ENCODE assay signal across 20 cellular contexts in the genomic region with DNA sequence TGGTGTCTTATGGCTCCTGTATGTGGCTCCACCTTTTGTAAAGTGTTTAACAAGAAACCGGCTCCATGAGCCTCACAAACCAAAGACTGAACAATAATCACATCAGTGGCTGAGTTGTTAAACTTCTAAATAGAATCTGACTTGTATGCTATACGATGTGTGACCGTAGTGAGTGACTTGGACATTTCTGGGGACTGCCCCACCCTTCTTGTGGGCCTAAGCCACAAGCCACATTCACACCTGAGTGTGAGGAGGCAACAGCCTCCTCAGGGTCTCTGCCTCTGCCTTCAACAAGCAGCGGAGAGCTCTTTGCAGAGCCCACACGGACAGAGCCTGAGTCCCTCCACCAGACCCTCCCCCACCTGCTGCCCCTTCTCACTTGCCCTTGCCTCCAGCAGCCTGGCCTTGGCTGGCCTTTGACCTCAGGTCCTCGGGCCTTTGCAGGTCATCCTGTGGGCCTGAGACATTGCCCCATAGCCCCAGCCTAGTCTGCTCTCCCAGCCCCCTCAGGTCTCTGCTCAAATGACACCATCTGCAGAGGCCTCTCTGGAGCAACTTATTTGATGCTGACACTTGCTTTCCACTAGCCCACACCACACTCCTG.
DNase-seq lines count a peak whose midpoint lies in the region; ATAC-seq and TF ChIP-seq lines count a peak whose summit lies in the region.
"Had no signal": no experiment of that assay in that cellular context is flagged by ENCODE, and none has a peak within 500 bp of the region (broad histone marks: within the 10 kb centered on the region; RNA-seq: fewer than 3 reads in every experiment).

No MANE protein-coding gene starts in this region.

- DNase-seq in MCF 10A (ENCODE audit: unreplicated experiment), result no peak
- DNase-seq in mammary epithelial cell, result no peak
- DNase-seq in chondrocyte (ENCODE audit: low spot score), result peak; percentile 79
- DNase-seq in stimulated activated naive CD8-positive, alpha-beta T cell treated with anti-CD3 and anti-CD28 coated beads, Interleukin-15, amount 100 ng/mL, for 72 hours, result no peak
- DNase-seq in lower lobe of right lung, result no peak
- DNase-seq: activated CD4-positive, alpha-beta T cell treated with anti-CD3 and anti-CD28 coated beads, Interleukin-2, amount 50 U/mL, for 1 hour; CD8-positive, alpha-beta T cell; dorsolateral prefrontal cortex; mesendoderm; NCI-H1436 treated with DMSO at 0.1 percent for 48 hours; nucleus accumbens; SJCRH30; stimulated activated CD4-positive, alpha-beta T cell treated with anti-CD3 and anti-CD28 coated beads, Interleukin-4, amount 100 ng/mL, for 24 hours; T1000; upper lobe of right lung had no signal

- CTCF ChIA-PET in MCF 10A (lab: Yijun Ruan, JAX) (no interaction called here), mammary epithelial cell (lab: Charles Lee; ENCODE audit: low non-redundant PET) (no interaction called here)

- no peaks in the 10 kb centered on the region for H3K27me3 ChIP-seq in mammary epithelial cell (ENCODE audit: insufficient read depth, low read length)
- H3K27me3 ChIP-seq in lower lobe of right lung (ENCODE audit: low read depth), result no peaks in the 10 kb centered on the region
- H3K27me3 ChIP-seq: SJCRH30, upper lobe of right lung had no signal

- H3K4me1 ChIP-seq in mammary epithelial cell (ENCODE audit: insufficient read depth, low read length), result peaks cover 2% of the 10 kb centered on the region
- H3K4me1 ChIP-seq in lower lobe of right lung, result no peaks in the 10 kb centered on the region
- H3K4me1 ChIP-seq: upper lobe of right lung had no signal

- dilution Hi-C loops in mammary epithelial cell (cut with HindIII; ENCODE audit: low sequenced_read_pairs), result no loop called here

- H3K27me3 Mint-ChIP-seq in MCF 10A (ENCODE audit: insufficient read depth, unreplicated experiment) (no peaks in the 10 kb centered on the region), chondrocyte (ENCODE audit: low read depth) (no peaks in the 10 kb centered on the region)
- H3K27me3 Mint-ChIP-seq in stimulated activated naive CD8-positive, alpha-beta T cell treated with anti-CD3 and anti-CD28 coated beads, Interleukin-15, amount 100 ng/mL, for 72 hours, result peaks cover 29% of the 10 kb centered on the region

- in situ Hi-C loops in mammary epithelial cell (cut with MboI; ENCODE audit: low sequenced_read_pairs in 2 of 2), result no loop called here

- no peaks in the 10 kb centered on the region for H3K4me1 Mint-ChIP-seq in MCF 10A (ENCODE audit: insufficient read depth, unreplicated experiment)
- peaks cover 36% of the 10 kb centered on the region for H3K4me1 Mint-ChIP-seq in chondrocyte (ENCODE audit: low read depth)
- H3K4me1 Mint-ChIP-seq in stimulated activated naive CD8-positive, alpha-beta T cell treated with anti-CD3 and anti-CD28 coated beads, Interleukin-15, amount 100 ng/mL, for 72 hours, result no peaks in the 10 kb centered on the region

- no peak overlapping the region for H2AFZ ChIP-seq in mammary epithelial cell (ENCODE audit: low read depth, low read length)

- H3K27ac Mint-ChIP-seq in MCF 10A (ENCODE audit: low read depth, unreplicated experiment) (peak overlapping the region; percentile 38), chondrocyte (ENCODE audit: unreplicated experiment) (no peak overlapping the region)
- peak overlapping the region in 1 of 2 donors; percentile 48 for H3K27ac Mint-ChIP-seq in stimulated activated naive CD8-positive, alpha-beta T cell treated with anti-CD3 and anti-CD28 coated beads, Interleukin-15, amount 100 ng/mL, for 72 hours
- H3K27ac Mint-ChIP-seq: activated naive CD8-positive, alpha-beta T cell; CD8-positive, alpha-beta T cell had no signal

- POLR2A ChIA-PET in MCF 10A (lab: Yijun Ruan, JAX), result no interaction called here

- WGBS in mammary epithelial cell (ENCODE audit: low coverage, missing lambda C conversion rate), result 90% methylated on average over 4 of the region's 6 CpGs

- no peak for TF ChIP-seq CTCF in MCF 10A (IDR thresholded peaks at IDR 0.05; ENCODE audit: unreplicated experiment)
- no peak for TF ChIP-seq CTCF in mammary epithelial cell (conservative IDR thresholded peaks at IDR 0.05 in 1 of 2, IDR thresholded peaks at IDR 0.05 in 1 of 2; ENCODE audit: extremely low read depth in 1 of 2, insufficient read depth in 1 of 2, low read depth in 1 of 2, low read length in 2 of 2)
- TF ChIP-seq CTCF in chondrocyte (IDR thresholded peaks at IDR 0.05), result no peak
- no peak for TF ChIP-seq CTCF in lower lobe of right lung (IDR thresholded peaks at IDR 0.05)

- BruUV-seq in MCF 10A (replicated peaks; lab: Mats Ljungman, UMichigan) (no TSS peak), mammary epithelial cell (replicated peaks; lab: Mats Ljungman, UMichigan) (no TSS peak)

- H3K9me3 ChIP-seq in mammary epithelial cell (replicated peaks; ENCODE audit: insufficient read depth, low read length), result no peaks in the 10 kb centered on the region
- no peaks in the 10 kb centered on the region for H3K9me3 ChIP-seq in lower lobe of right lung
- H3K9me3 ChIP-seq: SJCRH30, upper lobe of right lung had no signal

- H3K36me3 ChIP-seq in mammary epithelial cell (ENCODE audit: insufficient read depth, low read length), result no peaks in the 10 kb centered on the region
- H3K36me3 ChIP-seq in lower lobe of right lung, result no peaks in the 10 kb centered on the region
- H3K36me3 ChIP-seq: SJCRH30, upper lobe of right lung had no signal

- H3K79me2 ChIP-seq in mammary epithelial cell (ENCODE audit: insufficient read depth, low read length), result no peaks in the 10 kb centered on the region

- no peaks in the 10 kb centered on the region for H3K9me3 Mint-ChIP-seq in MCF 10A (ENCODE audit: unreplicated experiment)
- H3K9me3 Mint-ChIP-seq in chondrocyte (ENCODE audit: low read depth), result no peaks in the 10 kb centered on the region
- no peaks in the 10 kb centered on the region for H3K9me3 Mint-ChIP-seq in stimulated activated naive CD8-positive, alpha-beta T cell treated with anti-CD3 and anti-CD28 coated beads, Interleukin-15, amount 100 ng/mL, for 72 hours
- H3K9me3 Mint-ChIP-seq: CD8-positive, alpha-beta T cell had no signal

- ATAC-seq in HG02610 (IDR thresholded peaks at IDR 0.05; ENCODE audit: unreplicated experiment) (peak; percentile 95), lower lobe of right lung (no peak), HG03108 (IDR thresholded peaks at IDR 0.05; ENCODE audit: unreplicated experiment) (no peak), HG02798 (IDR thresholded peaks at IDR 0.05; ENCODE audit: poor library complexity, unreplicated experiment) (no peak)
- ATAC-seq in stimulated activated naive CD8-positive, alpha-beta T cell treated with anti-CD3 and anti-CD28 coated beads, Interleukin-15, amount 100 ng/mL, for 72 hours, result peak; percentile 54
- ATAC-seq: CD8-positive, alpha-beta T cell; esophagus mucosa had no signal

- intact Hi-C loops in MCF 10A (cut with micrococcal nuclease), result no loop called here
- intact Hi-C loops in mammary epithelial cell (cut with micrococcal nuclease), result no loop called here
- intact Hi-C loops in lower lobe of right lung (cut with DNase I), result no loop called here

- no peak overlapping the region for H3K9ac ChIP-seq in mammary epithelial cell (ENCODE audit: insufficient read depth, low read length)

- H3K4me2 ChIP-seq in mammary epithelial cell (ENCODE audit: insufficient read depth, low read depth, low read length), result no peak overlapping the region

- H3K4me3 ChIP-seq in mammary epithelial cell (replicated peaks in 1 of 3; ENCODE audit: insufficient read depth in 1 of 3, low read depth in 2 of 3, low read length in 3 of 3), result no peak overlapping the region
- H3K4me3 ChIP-seq in lower lobe of right lung, result no peak overlapping the region
- H3K4me3 ChIP-seq: dorsolateral prefrontal cortex, SJCRH30, upper lobe of right lung had no signal

- H3K4me3 Mint-ChIP-seq in MCF 10A (ENCODE audit: unreplicated experiment) (no peak overlapping the region), chondrocyte (ENCODE audit: unreplicated experiment) (no peak overlapping the region)
- H3K4me3 Mint-ChIP-seq in stimulated activated naive CD8-positive, alpha-beta T cell treated with anti-CD3 and anti-CD28 coated beads, Interleukin-15, amount 100 ng/mL, for 72 hours, result no peak overlapping the region
- H3K4me3 Mint-ChIP-seq: activated naive CD8-positive, alpha-beta T cell; CD8-positive, alpha-beta T cell had no signal

- H3K27ac ChIP-seq in mammary epithelial cell (ENCODE audit: insufficient read depth, low read depth, low read length) (no peak overlapping the region), lower lobe of right lung (no peak overlapping the region)
- H3K27ac ChIP-seq: dorsolateral prefrontal cortex, SJCRH30, upper lobe of right lung had no signal

- no peaks in the 10 kb centered on the region for H4K20me1 ChIP-seq in mammary epithelial cell (ENCODE audit: insufficient read depth, low read length)

- H3K36me3 Mint-ChIP-seq in MCF 10A (ENCODE audit: insufficient read depth, unreplicated experiment) (no peaks in the 10 kb centered on the region), chondrocyte (ENCODE audit: low read depth) (no peaks in the 10 kb centered on the region)
- H3K36me3 Mint-ChIP-seq: activated naive CD8-positive, alpha-beta T cell; CD8-positive, alpha-beta T cell had no signal

Comparison
In these comparisons a context has a peak if more than half of its experiments do, and no peak if none do; other contexts are left out.
1. ATAC-seq: peak in HG02610 (single experiment) and stimulated activated naive CD8-positive, alpha-beta T cell treated with anti-CD3 and anti-CD28 coated beads, Interleukin-15, amount 100 ng/mL, for 72 hours (single experiment); none in lower lobe of right lung (0 of 2), HG03108 (single experiment) and HG02798 (single experiment).